ENCODE assay signal across 20 cellular contexts in genomic region chr2:140128909-140129308, GRCh38.
DNase-seq lines count a peak whose midpoint lies in the region; ATAC-seq, FAIRE-seq and TF ChIP-seq lines count a peak whose summit lies in the region.
"Had no signal": no experiment of that assay in that cellular context is flagged by ENCODE, and none has a peak within 500 bp of the region (broad histone marks: within the 10 kb centered on the region; RNA-seq: fewer than 3 reads in every experiment).

No MANE protein-coding gene starts in this region.

- H3K4me3 ChIP-seq in HepG2 (replicated peaks in 1 of 3; ENCODE audit: insufficient read depth in 1 of 3, low read depth in 2 of 3, low read length in 3 of 3) (no peak overlapping the region), right lobe of liver (no peak overlapping the region), PC-3 (ENCODE audit: low read length) (no peak overlapping the region), fibroblast of mammary gland (ENCODE audit: control insufficient read depth, low read depth, low read length) (no peak overlapping the region), stomach (no peak overlapping the region)
- H3K4me3 ChIP-seq: BLaER1 had no signal

- H3K27me3 ChIP-seq in HepG2 (ENCODE audit: control insufficient read depth in 1 of 2, insufficient read depth in 2 of 2, low read length in 2 of 2) (no peaks in the 10 kb centered on the region), right lobe of liver (no peaks in the 10 kb centered on the region), PC-3 (ENCODE audit: low read length) (no peaks in the 10 kb centered on the region), stomach (no peaks in the 10 kb centered on the region)
- H3K27me3 ChIP-seq: BLaER1 had no signal

- H3F3A ChIP-seq in PC-3 (ENCODE audit: low read length, unreplicated experiment), result no peaks in the 10 kb centered on the region

- H3K9me2 ChIP-seq in PC-3 (replicated peaks; ENCODE audit: low read length), result no peaks in the 10 kb centered on the region

- intact Hi-C loops in HepG2 (cut with micrococcal nuclease; ENCODE audit: unreplicated experiment), result no loop called here
- intact Hi-C loops in right lobe of liver (cut with DNase I), result no loop called here
- intact Hi-C loops in PC-3 (cut with micrococcal nuclease), result no loop called here
- intact Hi-C loops in stomach (cut with DNase I; ENCODE audit: low total_unique reads), result no loop called here

- CTCF ChIA-PET in HepG2 (lab: Yijun Ruan, JAX; ENCODE audit: low intra/inter-chr PET ratio, low total read pairs), result no interaction called here
- CTCF ChIA-PET in PC-3 (lab: Charles Lee), result no interaction called here

- 0% methylated on average over 2 of the region's 2 CpGs for WGBS in HepG2 (ENCODE audit: low lambda C conversion rate)
- 52% methylated on average over 2 of the region's 2 CpGs for WGBS in right lobe of liver (ENCODE audit: insufficient coverage, low coverage, low lambda C conversion rate, missing lambda C conversion rate)
- 59 to 81% (median 70%) methylated on average over 2 of the region's 2 CpGs for WGBS in stomach, 5 donors

- POLR2A ChIA-PET in HepG2 (lab: Yijun Ruan, JAX), result no interaction called here
- POLR2A ChIA-PET in PC-3 (lab: Charles Lee; ENCODE audit: unreplicated experiment), result no interaction called here

- H3K4me1 ChIP-seq in HepG2 (ENCODE audit: insufficient read depth, low read length), result no peaks in the 10 kb centered on the region
- no peaks in the 10 kb centered on the region for H3K4me1 ChIP-seq in right lobe of liver
- H3K4me1 ChIP-seq in PC-3 (ENCODE audit: insufficient read depth, low read length), result no peaks in the 10 kb centered on the region
- no peaks in the 10 kb centered on the region for H3K4me1 ChIP-seq in stomach

- TF ChIP-seq EP300 in HepG2 (IDR thresholded peaks at IDR 0.05; ENCODE audit: low read depth in 2 of 2, low read length in 2 of 2) (no peak), HepG2 (CRISPR knock-in tag; IDR thresholded peaks at IDR 0.05; ENCODE audit: borderline replicate concordance) (no peak), stomach (IDR thresholded peaks at IDR 0.05) (no peak)

- no peak overlapping the region for H3K9ac ChIP-seq in HepG2 (ENCODE audit: insufficient read depth, low read depth, low read length)
- no peak overlapping the region for H3K9ac ChIP-seq in PC-3 (ENCODE audit: low read length)
- H3K9ac ChIP-seq: BLaER1 had no signal

- in situ Hi-C loops in HepG2 (cut with HindIII; ENCODE audit: extremely low pct_ligation_motif_present, low pct_unique_long_range_greater_than_20kb), result no loop called here

- TF ChIP-seq POLR2A in HepG2 (IDR thresholded peaks at IDR 0.05; ENCODE audit: insufficient read depth in 1 of 2, low read depth in 2 of 2, low read length in 2 of 2) (no peak), right lobe of liver (IDR thresholded peaks at IDR 0.05) (no peak), stomach (IDR thresholded peaks at IDR 0.05) (no peak)

- H3K36me3 ChIP-seq in HepG2 (replicated peaks in 1 of 2; ENCODE audit: control insufficient read depth in 1 of 2, insufficient read depth in 2 of 2, low read length in 2 of 2) (no peaks in the 10 kb centered on the region), right lobe of liver (no peaks in the 10 kb centered on the region), PC-3 (ENCODE audit: low read depth, low read length) (no peaks in the 10 kb centered on the region), stomach (no peaks in the 10 kb centered on the region)
- H3K36me3 ChIP-seq: BLaER1 had no signal

- no peaks in the 10 kb centered on the region for H4K20me1 ChIP-seq in HepG2 (ENCODE audit: insufficient read depth, low read length)
- no peaks in the 10 kb centered on the region for H4K20me1 ChIP-seq in PC-3 (ENCODE audit: low read length)
- H4K20me1 ChIP-seq: BLaER1 had no signal

- TF ChIP-seq CTCF in HepG2 (CRISPR knock-in tag; IDR thresholded peaks at IDR 0.05) (no peak), right lobe of liver (IDR thresholded peaks at IDR 0.05) (no peak), PC-3 (conservative IDR thresholded peaks at IDR 0.05; ENCODE audit: low read depth, low read length) (no peak), fibroblast of mammary gland (conservative IDR thresholded peaks at IDR 0.05; ENCODE audit: control insufficient read depth, insufficient read depth, low read depth, low read length) (no peak), stomach (IDR thresholded peaks at IDR 0.05) (no peak)

- H3K79me2 ChIP-seq in HepG2 (ENCODE audit: insufficient read depth, low read length) (no peaks in the 10 kb centered on the region), PC-3 (ENCODE audit: low read length) (no peaks in the 10 kb centered on the region)

- H2AFZ ChIP-seq in HepG2 (ENCODE audit: low read length), result no peak overlapping the region
- no peak overlapping the region for H2AFZ ChIP-seq in PC-3 (ENCODE audit: low read length)

- TF ChIP-seq RAD21 in HepG2 (CRISPR knock-in tag; IDR thresholded peaks at IDR 0.05), result no peak

- ATAC-seq in HepG2 (no peak), right lobe of liver (no peak), PC-3 (peak; percentile 51; the same call in 1 of the 2 replicates)
- ATAC-seq: CD8-positive, alpha-beta T cell had no signal

- H3K4me2 ChIP-seq in HepG2 (ENCODE audit: low read depth, low read length) (no peak overlapping the region), PC-3 (ENCODE audit: low read length) (no peak overlapping the region)
- H3K4me2 ChIP-seq: BLaER1 had no signal

- peak; percentile 32 for FAIRE-seq in HepG2 (lab: Jason Lieb, UNC)
- FAIRE-seq: G401.6, GM12891, GM19239, H1 had no signal

- DNase-seq in HepG2 (ENCODE audit: low spot score), result no peak
- DNase-seq in right lobe of liver, result no peak
- DNase-seq in PC-3, result peak; percentile 28
- peak; percentile 0 for DNase-seq in fibroblast of mammary gland (ENCODE audit: low read depth)
- no peak for DNase-seq in cerebellum (ENCODE audit: low spot score)
- DNase-seq in activated CD4-positive, CD25-positive, alpha-beta regulatory T cell (lab: John Stamatoyannopoulos, UW), result no peak
- DNase-seq in stomach, result no peak
- DNase-seq: 8988T; Calu3; CD8-positive, alpha-beta T cell; DMS 273 treated with DMSO at 0.1 percent for 48 hours; DMS53; DND-41; EL; H9 had no signal

- BruUV-seq in HepG2 (replicated peaks; lab: Mats Ljungman, UMichigan) (no TSS peak), PC-3 (replicated peaks; lab: Mats Ljungman, UMichigan) (no TSS peak)

- no peak overlapping the region for H3K27ac ChIP-seq in HepG2 (ENCODE audit: extremely low read length, insufficient read depth, low read length)
- H3K27ac ChIP-seq in right lobe of liver, result no peak overlapping the region
- H3K27ac ChIP-seq in PC-3 (ENCODE audit: low read length), result no peak overlapping the region
- no peak overlapping the region for H3K27ac ChIP-seq in stomach
- H3K27ac ChIP-seq: BLaER1 had no signal

- H3K9me3 ChIP-seq in HepG2 (ENCODE audit: low read length) (no peaks in the 10 kb centered on the region), right lobe of liver (no peaks in the 10 kb centered on the region), PC-3 (ENCODE audit: low read length) (no peaks in the 10 kb centered on the region), stomach (no peaks in the 10 kb centered on the region)
- H3K9me3 ChIP-seq: BLaER1 had no signal

TF ChIP-seq in HepG2, 621 proteins besides CTCF, POLR2A, EP300 and RAD21:
- TF ChIP-seq PHB2 (IDR thresholded peaks at IDR 0.05; ENCODE audit: partially characterized antibody), result no peak

Comparison
In these comparisons a context has a peak if more than half of its experiments do, and no peak if none do; other contexts are left out.
1. DNase-seq: peak in PC-3 (single experiment) and fibroblast of mammary gland (single experiment); none in HepG2 (single experiment), right lobe of liver (0 of 3), cerebellum (single experiment), activated CD4-positive, CD25-positive, alpha-beta regulatory T cell (0 of 4) and stomach (single experiment).